ENCODE assay signal across 8 cellular contexts in the genomic region with DNA sequence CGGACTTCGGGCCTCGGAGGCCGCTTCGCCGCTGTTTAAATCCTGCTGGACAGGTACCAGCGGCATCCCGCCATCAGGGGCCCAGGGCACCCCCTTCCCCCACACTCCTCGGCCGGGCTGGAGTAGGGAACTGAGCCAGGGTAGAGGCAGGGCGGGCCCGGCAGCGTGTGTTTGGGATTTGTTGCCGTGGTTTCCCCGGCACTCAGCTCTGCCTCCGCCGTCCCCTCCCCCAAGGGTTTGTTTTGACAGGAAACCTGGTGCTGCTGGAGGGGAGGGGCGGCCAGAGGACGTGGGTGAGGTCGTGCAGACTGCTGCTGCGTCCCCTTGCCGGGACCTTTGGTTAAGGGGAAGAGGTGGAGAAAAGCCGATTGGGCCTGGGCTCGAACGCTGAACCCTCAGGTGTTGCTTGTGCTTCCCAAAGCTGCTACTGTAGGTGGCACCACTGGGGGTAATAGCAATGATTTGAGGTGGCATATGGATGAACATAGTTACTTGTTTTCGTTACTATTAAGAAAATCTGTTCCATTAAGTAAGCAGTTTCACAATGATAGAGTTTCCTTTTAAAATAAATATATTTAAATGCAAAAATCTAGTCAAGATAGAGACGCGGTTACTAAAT. TPM values are rescaled to one million over a fixed set of nuclear protein-coding genes. Genes with fewer than 3 reads are reported as not detected.
A peak's percentile ranks its signal among the peaks of the same experiment; 100 is the strongest.
DNase-seq lines count a peak whose midpoint lies in the region; ATAC-seq and TF ChIP-seq lines count a peak whose summit lies in the region.

No MANE protein-coding gene starts in this region.

- no peaks in the 10 kb centered on the region for H3K27me3 ChIP-seq in adrenal gland

- no peaks in the 10 kb centered on the region for H3K9me3 Mint-ChIP-seq in T-helper 1 cell treated with Interleukin-12 subunit alpha and Interleukin-12 subunit beta and Interleukin-4 antibody, amounts not matched to agents 30 μg/mL and 1 μg/mL, for 36 hours
- H3K9me3 Mint-ChIP-seq in type B pancreatic cell, result no peaks in the 10 kb centered on the region

- DNase-seq in 8988T (peak; percentile 17), Kasumi-1 (lab: John Stamatoyannopoulos, UW) (peak; percentile 35 to 52), adrenal gland (peak; percentile 82 to 89 (median 85)), left cardiac atrium (peak; percentile 92), posterior vena cava (ENCODE audit: low spot score) (peak; percentile 96), type B pancreatic cell (ENCODE audit: extremely low spot score, unreplicated experiment) (peak; percentile 83)

- peak overlapping the region; percentile 63 to 93 (median 88) for H3K4me3 ChIP-seq in adrenal gland

- TF ChIP-seq CTCF in adrenal gland (IDR thresholded peaks at IDR 0.05) (no peak), type B pancreatic cell (conservative IDR thresholded peaks at IDR 0.05) (no peak)

- H3K4me1 ChIP-seq in adrenal gland (replicated peaks in 1 of 2), result peaks cover 21 to 30% of the 10 kb centered on the region in 2 donors

- H3K4me1 Mint-ChIP-seq in T-helper 1 cell treated with Interleukin-12 subunit alpha and Interleukin-12 subunit beta and Interleukin-4 antibody, amounts not matched to agents 30 μg/mL and 1 μg/mL, for 36 hours (ENCODE audit: low read depth), result peaks cover 30% of the 10 kb centered on the region
- peaks cover 17% of the 10 kb centered on the region for H3K4me1 Mint-ChIP-seq in type B pancreatic cell (ENCODE audit: unreplicated experiment)

- peak overlapping the region; percentile 100 for H3K27ac Mint-ChIP-seq in T-helper 1 cell treated with Interleukin-12 subunit alpha and Interleukin-12 subunit beta and Interleukin-4 antibody, amounts not matched to agents 30 μg/mL and 1 μg/mL, for 36 hours
- H3K27ac Mint-ChIP-seq in type B pancreatic cell, result peak overlapping the region; percentile 82

- intact Hi-C loops in adrenal gland (cut with DNase I), result loop anchor here in 1 of 2 donors (10.0 kb wide), 1 partner anchor 51 kb away; a partner anchor contains a TSS
- intact Hi-C loops in left cardiac atrium (cut with DNase I), result loop anchor here in 1 of 2 donors (2.0 to 5.0 kb wide), 2 partner anchors 39 to 56 kb away; a partner anchor contains a TSS
- intact Hi-C loops in posterior vena cava (cut with DNase I), result loop anchor here in 1 of 2 donors (10.0 kb wide), 1 partner anchor 59 kb away; a partner anchor contains a TSS

- peak overlapping the region; percentile 77 to 94 (median 89) for H3K27ac ChIP-seq in adrenal gland

- no peaks in the 10 kb centered on the region for H3K36me3 ChIP-seq in adrenal gland (replicated peaks in 1 of 2)

- no peaks in the 10 kb centered on the region for H3K27me3 Mint-ChIP-seq in T-helper 1 cell treated with Interleukin-12 subunit alpha and Interleukin-12 subunit beta and Interleukin-4 antibody, amounts not matched to agents 30 μg/mL and 1 μg/mL, for 36 hours (ENCODE audit: low read depth)
- no peaks in the 10 kb centered on the region for H3K27me3 Mint-ChIP-seq in type B pancreatic cell

- 3 to 7% (median 4%) methylated on average over 18 to 28 of the region's 28 CpGs for WGBS in adrenal gland, 4 donors

- peaks cover 7% of the 10 kb centered on the region for H3K36me3 Mint-ChIP-seq in T-helper 1 cell treated with Interleukin-12 subunit alpha and Interleukin-12 subunit beta and Interleukin-4 antibody, amounts not matched to agents 30 μg/mL and 1 μg/mL, for 36 hours (ENCODE audit: low read depth)
- H3K36me3 Mint-ChIP-seq in type B pancreatic cell, result no peaks in the 10 kb centered on the region

- peak overlapping the region; percentile 97 for H3K4me3 Mint-ChIP-seq in T-helper 1 cell treated with Interleukin-12 subunit alpha and Interleukin-12 subunit beta and Interleukin-4 antibody, amounts not matched to agents 30 μg/mL and 1 μg/mL, for 36 hours
- H3K4me3 Mint-ChIP-seq in type B pancreatic cell, result peak overlapping the region; percentile 96

- ATAC-seq in GM18517 (IDR thresholded peaks at IDR 0.05; ENCODE audit: unreplicated experiment) (peak; percentile 23), left cardiac atrium (peak; percentile 80 to 92)

- no peak for TF ChIP-seq POLR2A in adrenal gland (IDR thresholded peaks at IDR 0.05)

- no peaks in the 10 kb centered on the region for H3K9me3 ChIP-seq in adrenal gland (replicated peaks in 1 of 3)

RNA-seq across cellular contexts. Expression of a gene that starts 0.8 kb away (rescaled TPM):
- total RNA-seq in adrenal gland, result 10 to 100 TPM; 13.1 to 70.4 (median 39.4) TPM
- polyA plus RNA-seq in adrenal gland, result 1 to 10 TPM; 2.3 to 10.0 (median 5.8) TPM
- total RNA-seq in left cardiac atrium, result 10 to 100 TPM; 41.5 to 52.5 TPM
- 10 to 100 TPM; 18.5 to 28.3 TPM for total RNA-seq in posterior vena cava
- total RNA-seq in type B pancreatic cell (ENCODE audit: low replicate concordance), result 12.3 and 21.8 TPM in 2 replicates

RNA-seq across cellular contexts. Expression of a gene that starts 54.2 kb away (rescaled TPM):
- total RNA-seq in adrenal gland, result 10 to 100 TPM in 7 of 8 donors, 1 to 10 TPM in 1; 9.8 to 22.4 (median 13.7) TPM
- polyA plus RNA-seq in adrenal gland, result 10 to 100 TPM in 1 of 3 donors, 1 to 10 TPM in 2; 2.6 to 33.8 (median 2.7) TPM
- total RNA-seq in left cardiac atrium, result 1 to 10 TPM; 6.6 to 7.5 TPM
- 10 to 100 TPM in 1 of 2 donors, 1 to 10 TPM in 1; 7.7 to 10.5 TPM for total RNA-seq in posterior vena cava
- total RNA-seq in type B pancreatic cell (ENCODE audit: low replicate concordance), result 13.6 and 14.5 TPM in 2 replicates

RNA-seq across cellular contexts. Expression of a gene that starts 55.5 kb away (rescaled TPM):
- total RNA-seq in adrenal gland (100 to 1,000 TPM in 1 of 8 donors, 10 to 100 TPM in 7; 61.5 to 101 (median 91.5) TPM), left cardiac atrium (10 to 100 TPM; 36.2 to 56.4 TPM), posterior vena cava (10 to 100 TPM; 59.9 to 71.8 TPM), type B pancreatic cell (ENCODE audit: low replicate concordance) (90.5 and 95.9 TPM in 2 replicates)
- 100 to 1,000 TPM in 1 of 3 donors, 10 to 100 TPM in 2; 11.0 to 101 (median 17.6) TPM for polyA plus RNA-seq in adrenal gland

Comparison
In these comparisons a context has a peak if more than half of its experiments do, and no peak if none do; other contexts are left out.
1. Peak in every context shown above with its lines: DNase-seq, ATAC-seq, H3K4me3 ChIP-seq and H3K27ac ChIP-seq.
2. DNase-seq: peak in every context shown above with its lines; median percentile 96 in posterior vena cava; 92 in left cardiac atrium; 85 in adrenal gland; 83 in type B pancreatic cell; 44 in Kasumi-1; 17 in 8988T.